1 cellular context compared by ENCODE assay signal in the genomic region with DNA sequence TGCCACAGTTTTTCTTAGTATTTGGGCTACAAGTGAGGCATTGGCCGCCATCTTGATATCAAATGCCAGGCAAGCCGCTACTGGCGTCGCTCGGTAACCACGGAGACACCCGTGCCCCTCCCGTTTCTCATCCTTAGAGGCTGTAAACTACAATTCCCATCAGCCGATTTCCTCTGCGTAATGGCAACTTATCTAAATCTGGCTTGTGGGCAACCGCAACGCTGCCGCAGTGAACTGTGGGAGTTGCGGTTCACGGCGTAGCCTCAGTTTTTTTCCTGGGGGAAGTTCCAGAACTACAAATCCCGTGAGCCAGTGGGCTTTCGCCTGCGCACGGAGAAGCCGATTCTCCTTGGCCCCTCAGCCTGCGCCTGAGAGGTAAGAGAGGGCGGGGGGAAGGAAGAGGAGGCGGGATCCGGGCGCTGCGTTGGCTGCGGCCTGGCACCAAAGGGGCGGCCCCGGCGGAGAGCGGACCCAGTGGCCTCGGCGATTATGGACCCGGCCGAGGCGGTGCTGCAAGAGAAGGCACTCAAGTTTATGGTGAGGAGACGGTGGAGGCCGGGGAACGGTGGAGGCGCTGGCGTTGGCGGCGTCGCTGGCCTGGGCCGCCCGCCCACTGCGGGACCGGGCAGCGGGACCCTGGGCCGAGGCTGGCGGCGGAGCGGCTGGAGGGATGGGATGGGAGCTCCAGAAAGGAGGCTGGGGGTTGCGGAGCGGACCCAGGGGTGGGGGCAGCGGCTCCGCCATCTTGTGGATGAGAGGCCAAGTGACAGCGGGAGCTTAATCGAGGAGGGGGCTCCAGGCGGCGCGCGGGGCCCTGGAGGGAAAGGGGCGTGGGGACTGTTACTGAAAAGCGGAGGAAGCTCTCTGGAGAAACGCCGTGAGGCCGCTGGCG.
A peak's percentile ranks its signal among the peaks of the same experiment; 100 is the strongest.
TF ChIP-seq lines count a peak whose summit lies in the region.

BTRC (plus strand) TSS at position 474 of the 892 bp plus-strand sequence; CDS start at position 490, 16 bp downstream.

TF ChIP-seq in GM12878, 131 proteins besides CTCF, POLR2A, EP300 and RAD21 (continued from another document):
- TF ChIP-seq, protein P1, sequence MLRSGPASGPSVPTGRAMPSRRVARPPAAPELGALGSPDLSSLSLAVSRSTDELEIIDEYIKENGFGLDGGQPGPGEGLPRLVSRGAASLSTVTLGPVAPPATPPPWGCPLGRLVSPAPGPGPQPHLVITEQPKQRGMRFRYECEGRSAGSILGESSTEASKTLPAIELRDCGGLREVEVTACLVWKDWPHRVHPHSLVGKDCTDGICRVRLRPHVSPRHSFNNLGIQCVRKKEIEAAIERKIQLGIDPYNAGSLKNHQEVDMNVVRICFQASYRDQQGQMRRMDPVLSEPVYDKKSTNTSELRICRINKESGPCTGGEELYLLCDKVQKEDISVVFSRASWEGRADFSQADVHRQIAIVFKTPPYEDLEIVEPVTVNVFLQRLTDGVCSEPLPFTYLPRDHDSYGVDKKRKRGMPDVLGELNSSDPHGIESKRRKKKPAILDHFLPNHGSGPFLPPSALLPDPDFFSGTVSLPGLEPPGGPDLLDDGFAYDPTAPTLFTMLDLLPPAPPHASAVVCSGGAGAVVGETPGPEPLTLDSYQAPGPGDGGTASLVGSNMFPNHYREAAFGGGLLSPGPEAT (IDR thresholded peaks at IDR 0.05; ENCODE audit: low read depth): peak; percentile 65; the same call in 1 of the 2 replicates
- TF ChIP-seq KAT2A (conservative IDR thresholded peaks at IDR 0.05; ENCODE audit: control insufficient read depth, low read depth, low read length): no peak
- no peak for TF ChIP-seq KDM1A (IDR thresholded peaks at IDR 0.05; ENCODE audit: borderline replicate concordance)
- no peak for TF ChIP-seq ZNF24 (IDR thresholded peaks at IDR 0.05)
- TF ChIP-seq STAT1 (conservative IDR thresholded peaks at IDR 0.05): no peak; the same call in 1 of the 2 replicates
- no peak for TF ChIP-seq FOXK2 (IDR thresholded peaks at IDR 0.05)
- TF ChIP-seq NR2C2 (IDR thresholded peaks at IDR 0.05; ENCODE audit: borderline replicate concordance, control insufficient read depth, insufficient read length, low read depth): no peak
- TF ChIP-seq RUNX3 (IDR thresholded peaks at IDR 0.05; ENCODE audit: low read length): peak; percentile 100
- no peak for TF ChIP-seq NFYA (IDR thresholded peaks at IDR 0.05; ENCODE audit: borderline replicate concordance, low read depth, low read length)
- TF ChIP-seq ZNF274 (IDR thresholded peaks at IDR 0.05; ENCODE audit: insufficient read depth, insufficient read length): no peak
- no peak; the same call in 1 of the 2 replicates for TF ChIP-seq TBL1XR1 (IDR thresholded peaks at IDR 0.05; ENCODE audit: low read depth, low read length)
- TF ChIP-seq ZNF622 (IDR thresholded peaks at IDR 0.05): no peak
- TF ChIP-seq CREM (IDR thresholded peaks at IDR 0.05; ENCODE audit: low read depth): peak; percentile 97
- TF ChIP-seq MAX (IDR thresholded peaks at IDR 0.05; ENCODE audit: low read depth, low read length): no peak; the same call in 1 of the 2 replicates
- TF ChIP-seq SUZ12 (IDR thresholded peaks at IDR 0.05; ENCODE audit: unreplicated experiment): no peak
- TF ChIP-seq SIN3A (IDR thresholded peaks at IDR 0.05; ENCODE audit: low read depth, low read length): peak; percentile 96
- TF ChIP-seq BACH1 (IDR thresholded peaks at IDR 0.05; ENCODE audit: borderline replicate concordance): peak; percentile 67; the same call in 1 of the 2 replicates
- peak; percentile 53; the same call in 1 of the 2 replicates for TF ChIP-seq GABPA (IDR thresholded peaks at IDR 0.05; ENCODE audit: low read depth)
- no peak for TF ChIP-seq NFXL1 (IDR thresholded peaks at IDR 0.05; ENCODE audit: borderline replicate concordance)
- TF ChIP-seq USF1 (IDR thresholded peaks at IDR 0.05; ENCODE audit: borderline replicate concordance, extremely low read length, insufficient read depth, low read depth, low read length): no peak
- TF ChIP-seq, protein P2, sequence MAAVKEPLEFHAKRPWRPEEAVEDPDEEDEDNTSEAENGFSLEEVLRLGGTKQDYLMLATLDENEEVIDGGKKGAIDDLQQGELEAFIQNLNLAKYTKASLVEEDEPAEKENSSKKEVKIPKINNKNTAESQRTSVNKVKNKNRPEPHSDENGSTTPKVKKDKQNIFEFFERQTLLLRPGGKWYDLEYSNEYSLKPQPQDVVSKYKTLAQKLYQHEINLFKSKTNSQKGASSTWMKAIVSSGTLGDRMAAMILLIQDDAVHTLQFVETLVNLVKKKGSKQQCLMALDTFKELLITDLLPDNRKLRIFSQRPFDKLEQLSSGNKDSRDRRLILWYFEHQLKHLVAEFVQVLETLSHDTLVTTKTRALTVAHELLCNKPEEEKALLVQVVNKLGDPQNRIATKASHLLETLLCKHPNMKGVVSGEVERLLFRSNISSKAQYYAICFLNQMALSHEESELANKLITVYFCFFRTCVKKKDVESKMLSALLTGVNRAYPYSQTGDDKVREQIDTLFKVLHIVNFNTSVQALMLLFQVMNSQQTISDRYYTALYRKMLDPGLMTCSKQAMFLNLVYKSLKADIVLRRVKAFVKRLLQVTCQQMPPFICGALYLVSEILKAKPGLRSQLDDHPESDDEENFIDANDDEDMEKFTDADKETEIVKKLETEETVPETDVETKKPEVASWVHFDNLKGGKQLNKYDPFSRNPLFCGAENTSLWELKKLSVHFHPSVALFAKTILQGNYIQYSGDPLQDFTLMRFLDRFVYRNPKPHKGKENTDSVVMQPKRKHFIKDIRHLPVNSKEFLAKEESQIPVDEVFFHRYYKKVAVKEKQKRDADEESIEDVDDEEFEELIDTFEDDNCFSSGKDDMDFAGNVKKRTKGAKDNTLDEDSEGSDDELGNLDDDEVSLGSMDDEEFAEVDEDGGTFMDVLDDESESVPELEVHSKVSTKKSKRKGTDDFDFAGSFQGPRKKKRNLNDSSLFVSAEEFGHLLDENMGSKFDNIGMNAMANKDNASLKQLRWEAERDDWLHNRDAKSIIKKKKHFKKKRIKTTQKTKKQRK (IDR thresholded peaks at IDR 0.05; ENCODE audit: low read depth, low read length): no peak
- TF ChIP-seq SREBF2 (IDR thresholded peaks at IDR 0.05; ENCODE audit: low read length): no peak
- TF ChIP-seq SPI1 (IDR thresholded peaks at IDR 0.05; ENCODE audit: borderline replicate concordance, insufficient read depth, low read depth, low read length): no peak
TF ChIP-seq in GM12878: peak in this region for 60.
